14 cellular contexts compared by ENCODE assay signal in the genomic region with DNA sequence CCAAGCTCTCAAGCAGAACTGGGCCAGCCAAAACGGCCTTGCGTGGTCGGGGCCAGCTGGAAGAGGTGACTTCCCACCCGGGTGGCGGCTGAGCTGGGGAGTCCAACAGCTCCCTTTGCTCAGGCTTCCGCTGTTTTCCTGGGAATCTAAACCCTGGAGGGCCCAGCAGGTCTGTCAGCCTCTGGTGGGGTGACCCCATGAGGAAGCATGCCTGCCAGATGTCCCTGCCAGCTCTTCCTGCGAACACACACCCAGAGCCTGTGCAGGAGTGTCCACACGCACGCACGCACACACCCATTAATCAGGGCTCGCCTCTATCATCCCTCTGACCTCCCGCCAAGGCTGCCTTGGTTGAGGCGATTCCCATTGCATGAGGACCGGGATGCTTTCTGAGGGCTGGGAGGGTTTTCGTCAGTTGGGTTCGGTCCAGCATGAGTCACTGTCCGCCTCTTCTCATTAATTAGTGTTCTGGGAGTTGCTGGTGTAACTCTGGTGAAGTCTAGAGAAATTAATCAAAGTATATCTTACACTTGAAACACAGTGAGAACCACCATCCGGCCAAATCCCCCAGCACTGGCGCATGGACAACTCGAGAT.
DNase-seq lines count a peak whose midpoint lies in the region; ATAC-seq and TF ChIP-seq lines count a peak whose summit lies in the region.
"Had no signal": no experiment of that assay in that cellular context is flagged by ENCODE, and none has a peak within 500 bp of the region (broad histone marks: within the 10 kb centered on the region; RNA-seq: fewer than 3 reads in every experiment).

No MANE protein-coding gene starts in this region.

- no peak for TF ChIP-seq CTCF in epithelial cell of esophagus (IDR thresholded peaks at IDR 0.05; ENCODE audit: insufficient read depth, low read depth, low read length, missing control alignments)

- H3K4ac ChIP-seq in mesenchymal stem cell (ENCODE audit: low read depth in 1 of 2, low read length in 2 of 2), result no peak overlapping the region

- no peaks in the 10 kb centered on the region for H3K79me1 ChIP-seq in mesenchymal stem cell (replicated peaks; ENCODE audit: low read length, poor library complexity, severe bottlenecking)

- no peak overlapping the region for H2BK15ac ChIP-seq in mesenchymal stem cell (ENCODE audit: low read depth, poor library complexity, severe bottlenecking)

- H3K27ac ChIP-seq in mesenchymal stem cell (ENCODE audit: low read length, poor library complexity, severe bottlenecking), result no peak overlapping the region

- no peak overlapping the region for H2BK5ac ChIP-seq in mesenchymal stem cell (ENCODE audit: low read depth, low read length, poor library complexity, severe bottlenecking)

- no peak overlapping the region for H3K23ac ChIP-seq in mesenchymal stem cell (ENCODE audit: low read length in 2 of 2)

- POLR2A ChIA-PET in activated CD4-positive, alpha-beta memory T cell treated with anti-CD3 and anti-CD28 coated beads, Interleukin-2, amount 10 ng/mL, durations not matched to agents 7 days and 5 days (lab: Charles Lee), result no interaction called here
- POLR2A ChIA-PET in activated CD4-positive, alpha-beta memory T cell treated with anti-CD3 and anti-CD28 coated beads for 36 hours (lab: Charles Lee), result no interaction called here

- H3K9me3 ChIP-seq in mesenchymal stem cell (ENCODE audit: control insufficient read depth, low read length), result peaks cover 7% of the 10 kb centered on the region
- H3K9me3 ChIP-seq: esophagus squamous epithelium had no signal

- peak overlapping the region; percentile 49 for H3K9ac ChIP-seq in mesenchymal stem cell (ENCODE audit: low read length)

- peak overlapping the region in 1 of 2 experiments; percentile 57 for H2BK12ac ChIP-seq in mesenchymal stem cell (ENCODE audit: low read length in 2 of 2)

- H2AK5ac ChIP-seq in mesenchymal stem cell (ENCODE audit: low read length, severe bottlenecking), result no peak overlapping the region

- no peak overlapping the region for H3K4me2 ChIP-seq in mesenchymal stem cell (ENCODE audit: low read length, poor library complexity, severe bottlenecking)

- H3K27ac Mint-ChIP-seq in activated CD4-positive, alpha-beta memory T cell treated with anti-CD3 and anti-CD28 coated beads, Interleukin-2, amount 10 ng/mL, durations not matched to agents 7 days and 5 days, result no peak overlapping the region
- no peak overlapping the region for H3K27ac Mint-ChIP-seq in activated CD4-positive, alpha-beta memory T cell treated with anti-CD3 and anti-CD28 coated beads for 36 hours

- WGBS in mesenchymal stem cell, result 81% methylated on average over 18 of the region's 20 CpGs

- peaks cover 7% of the 10 kb centered on the region for H3K27me3 Mint-ChIP-seq in activated CD4-positive, alpha-beta memory T cell treated with anti-CD3 and anti-CD28 coated beads, Interleukin-2, amount 10 ng/mL, durations not matched to agents 7 days and 5 days
- no peaks in the 10 kb centered on the region for H3K27me3 Mint-ChIP-seq in activated CD4-positive, alpha-beta memory T cell treated with anti-CD3 and anti-CD28 coated beads for 36 hours

- no peaks in the 10 kb centered on the region for H3K36me3 ChIP-seq in mesenchymal stem cell (ENCODE audit: control insufficient read depth in 1 of 2, insufficient read depth in 2 of 2, low read depth in 1 of 2, low read length in 2 of 2)
- H3K36me3 ChIP-seq: esophagus squamous epithelium had no signal

- H3K14ac ChIP-seq in mesenchymal stem cell (ENCODE audit: low read length in 2 of 2), result no peak overlapping the region

- H3K4me1 ChIP-seq in mesenchymal stem cell (ENCODE audit: control insufficient read depth, insufficient read depth, low read depth, low read length), result no peaks in the 10 kb centered on the region

- no peak overlapping the region for H3K18ac ChIP-seq in mesenchymal stem cell (ENCODE audit: low read depth in 1 of 2, low read length in 2 of 2)

- H3K4me3 Mint-ChIP-seq in activated CD4-positive, alpha-beta memory T cell treated with anti-CD3 and anti-CD28 coated beads, Interleukin-2, amount 10 ng/mL, durations not matched to agents 7 days and 5 days, result no peak overlapping the region
- no peak overlapping the region for H3K4me3 Mint-ChIP-seq in activated CD4-positive, alpha-beta memory T cell treated with anti-CD3 and anti-CD28 coated beads for 36 hours

- H3K4me3 ChIP-seq in epithelial cell of esophagus (ENCODE audit: low read length) (no peak overlapping the region), mesenchymal stem cell (ENCODE audit: insufficient read depth in 1 of 2, low read depth in 1 of 2, low read length in 2 of 2) (peak overlapping the region in 1 of 2 experiments; percentile 14)
- H3K4me3 ChIP-seq: esophagus squamous epithelium had no signal

- no peaks in the 10 kb centered on the region for H3K36me3 Mint-ChIP-seq in activated CD4-positive, alpha-beta memory T cell treated with anti-CD3 and anti-CD28 coated beads, Interleukin-2, amount 10 ng/mL, durations not matched to agents 7 days and 5 days (ENCODE audit: low read depth)
- H3K36me3 Mint-ChIP-seq in activated CD4-positive, alpha-beta memory T cell treated with anti-CD3 and anti-CD28 coated beads for 36 hours, result no peaks in the 10 kb centered on the region

- H2BK120ac ChIP-seq in mesenchymal stem cell (ENCODE audit: low read depth, low read length), result no peak overlapping the region

- CTCF ChIA-PET in activated CD4-positive, alpha-beta memory T cell treated with anti-CD3 and anti-CD28 coated beads, Interleukin-2, amount 10 ng/mL, durations not matched to agents 7 days and 5 days (lab: Charles Lee), result no interaction called here
- CTCF ChIA-PET in activated CD4-positive, alpha-beta memory T cell treated with anti-CD3 and anti-CD28 coated beads for 36 hours (lab: Charles Lee), result interaction anchor here (0.6 kb wide), 1 partner anchor 104 kb away, joined by 3 read pairs; no protein-coding TSS in a partner anchor

- no peaks in the 10 kb centered on the region for H3K9me3 Mint-ChIP-seq in activated CD4-positive, alpha-beta memory T cell treated with anti-CD3 and anti-CD28 coated beads, Interleukin-2, amount 10 ng/mL, durations not matched to agents 7 days and 5 days
- H3K9me3 Mint-ChIP-seq in activated CD4-positive, alpha-beta memory T cell treated with anti-CD3 and anti-CD28 coated beads for 36 hours, result no peaks in the 10 kb centered on the region

- H3K27me3 ChIP-seq in mesenchymal stem cell (ENCODE audit: control insufficient read depth in 1 of 2, insufficient read depth in 1 of 2, low read length in 2 of 2), result peaks cover 0 to 18% of the 10 kb centered on the region in 2 experiments
- H3K27me3 ChIP-seq: esophagus squamous epithelium had no signal

- H4K91ac ChIP-seq in mesenchymal stem cell (ENCODE audit: low read length), result no peak overlapping the region

- H2AFZ ChIP-seq in mesenchymal stem cell (ENCODE audit: low read depth, low read length), result no peak overlapping the region

- DNase-seq in activated CD4-positive, alpha-beta memory T cell treated with anti-CD3 and anti-CD28 coated beads, Interleukin-2, amount 10 ng/mL, durations not matched to agents 7 days and 5 days, result peak; percentile 3
- DNase-seq in activated CD4-positive, alpha-beta memory T cell treated with anti-CD3 and anti-CD28 coated beads for 36 hours, result no peak
- peak; percentile 21 for DNase-seq in epithelial cell of esophagus (ENCODE audit: low read depth)
- DNase-seq in mesenchymal stem cell, result peak; percentile 75
- peak; percentile 88 for DNase-seq in ureter (ENCODE audit: low spot score)
- no peak for DNase-seq in NCI-H2107 (lab: John Stamatoyannopoulos, UW)
- DNase-seq: 8988T; activated CD4-positive, alpha-beta T cell treated with anti-CD3 and anti-CD28 coated beads for 4 hours; esophagus squamous epithelium; NCI-H1694 treated with DMSO at 0.1 percent for 48 hours; RPMI8226; stimulated activated naive CD8-positive, alpha-beta T cell treated with anti-CD3 and anti-CD28 coated beads, Interleukin-15, Interleukin-2, amounts not matched to agents 100 U/mL and 50 U/mL, for 24 hours had no signal

- ATAC-seq in GM21619 (IDR thresholded peaks at IDR 0.05; ENCODE audit: unreplicated experiment) (no peak), GM18909 (IDR thresholded peaks at IDR 0.05; ENCODE audit: poor library complexity, unreplicated experiment) (no peak)
- ATAC-seq: stimulated activated naive CD8-positive, alpha-beta T cell treated with anti-CD3 and anti-CD28 coated beads, Interleukin-15, Interleukin-2, amounts not matched to agents 100 U/mL and 50 U/mL, for 24 hours had no signal

- intact Hi-C loops in activated CD4-positive, alpha-beta memory T cell treated with anti-CD3 and anti-CD28 coated beads for 36 hours (cut with micrococcal nuclease), result no loop called here

- no peak overlapping the region for H4K8ac ChIP-seq in mesenchymal stem cell (ENCODE audit: low read length)

- no peaks in the 10 kb centered on the region for H3K4me1 Mint-ChIP-seq in activated CD4-positive, alpha-beta memory T cell treated with anti-CD3 and anti-CD28 coated beads, Interleukin-2, amount 10 ng/mL, durations not matched to agents 7 days and 5 days
- H3K4me1 Mint-ChIP-seq in activated CD4-positive, alpha-beta memory T cell treated with anti-CD3 and anti-CD28 coated beads for 36 hours (ENCODE audit: low read depth), result no peaks in the 10 kb centered on the region

Comparison
In these comparisons a context has a peak if more than half of its experiments do, and no peak if none do; other contexts are left out.
1. DNase-seq: peak in activated CD4-positive, alpha-beta memory T cell treated with anti-CD3 and anti-CD28 coated beads, Interleukin-2, amount 10 ng/mL, durations not matched to agents 7 days and 5 days (single experiment), epithelial cell of esophagus (single experiment), mesenchymal stem cell (single experiment) and ureter (single experiment); none in activated CD4-positive, alpha-beta memory T cell treated with anti-CD3 and anti-CD28 coated beads for 36 hours (single experiment) and NCI-H2107 (single experiment).